14 cellular contexts compared by ENCODE assay signal in the genomic region with DNA sequence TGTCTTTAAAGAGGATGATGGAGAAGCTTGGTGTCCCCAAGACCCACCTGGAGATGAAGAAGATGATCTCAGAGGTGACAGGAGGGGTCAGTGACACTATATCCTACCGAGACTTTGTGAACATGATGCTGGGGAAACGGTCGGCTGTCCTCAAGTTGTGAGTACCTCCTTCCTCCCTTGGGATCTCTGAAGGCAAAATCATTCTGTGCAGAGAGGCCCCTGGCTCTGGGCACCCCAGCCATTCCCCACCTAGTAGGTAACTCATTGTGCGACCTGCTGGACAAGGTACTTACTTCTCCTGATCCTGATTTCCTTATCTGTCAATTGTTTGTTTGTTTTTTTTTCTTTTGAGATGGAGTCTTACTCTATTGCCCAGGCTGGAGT.
"Had no signal": no experiment of that assay in that cellular context is flagged by ENCODE, and none has a peak within 500 bp of the region (broad histone marks: within the 10 kb centered on the region; RNA-seq: fewer than 3 reads in every experiment).

No MANE protein-coding gene starts in this region.

- H3K36me3 Mint-ChIP-seq: activated naive CD8-positive, alpha-beta T cell treated with anti-CD3 and anti-CD28 coated beads for 36 hours had no signal

- H3K27me3 ChIP-seq: hepatocyte had no signal

- FAIRE-seq: frontal cortex had no signal

- H3K27ac Mint-ChIP-seq: activated naive CD8-positive, alpha-beta T cell treated with anti-CD3 and anti-CD28 coated beads for 36 hours; nephron progenitor cell; stimulated activated naive CD8-positive, alpha-beta T cell treated with anti-CD3 and anti-CD28 coated beads, Interleukin-15, amount 100 ng/mL, for 72 hours had no signal

- H3K9me3 ChIP-seq: SK-N-SH had no signal

- H3K9ac ChIP-seq: SK-N-SH had no signal

- H3K4me1 Mint-ChIP-seq: activated naive CD8-positive, alpha-beta T cell treated with anti-CD3 and anti-CD28 coated beads for 36 hours; nephron progenitor cell; stimulated activated naive CD8-positive, alpha-beta T cell treated with anti-CD3 and anti-CD28 coated beads, Interleukin-15, amount 100 ng/mL, for 72 hours had no signal

- H3K9me3 Mint-ChIP-seq: activated naive CD8-positive, alpha-beta T cell treated with anti-CD3 and anti-CD28 coated beads for 36 hours; nephron progenitor cell; stimulated activated naive CD8-positive, alpha-beta T cell treated with anti-CD3 and anti-CD28 coated beads, Interleukin-15, amount 100 ng/mL, for 72 hours had no signal

- DNase-seq: activated CD4-positive, alpha-beta T cell treated with anti-CD3 and anti-CD28 coated beads, Interleukin-2, amount 50 U/mL, for 1 hour; activated CD4-positive, CD25-positive, alpha-beta regulatory T cell; activated naive CD8-positive, alpha-beta T cell treated with anti-CD3 and anti-CD28 coated beads for 36 hours; activated T-cell treated with anti-CD3 and anti-CD28 coated beads for 4 hours; mesenchymal stem cell; nephron progenitor cell; SK-N-SH; stimulated activated CD4-positive, alpha-beta T cell treated with anti-CD3 and anti-CD28 coated beads, Interleukin-15, amount 100 ng/mL, for 24 hours; stimulated activated CD4-positive, alpha-beta T cell treated with anti-CD3 and anti-CD28 coated beads, Interleukin-4, amount 100 ng/mL, for 24 hours; stimulated activated naive CD8-positive, alpha-beta T cell treated with anti-CD3 and anti-CD28 coated beads, Interleukin-15, amount 100 ng/mL, for 72 hours; T-helper 1 cell; trophoblast cell had no signal

- H3K4me3 ChIP-seq: hepatocyte had no signal

- H3K4me3 Mint-ChIP-seq: activated naive CD8-positive, alpha-beta T cell treated with anti-CD3 and anti-CD28 coated beads for 36 hours; nephron progenitor cell; stimulated activated naive CD8-positive, alpha-beta T cell treated with anti-CD3 and anti-CD28 coated beads, Interleukin-15, amount 100 ng/mL, for 72 hours had no signal

- ATAC-seq: stimulated activated naive CD8-positive, alpha-beta T cell treated with anti-CD3 and anti-CD28 coated beads, Interleukin-15, amount 100 ng/mL, for 72 hours had no signal

- H3K27ac ChIP-seq: hepatocyte had no signal
